Comparison of ENCODE assay signal across 8 cellular contexts in the genomic region with DNA sequence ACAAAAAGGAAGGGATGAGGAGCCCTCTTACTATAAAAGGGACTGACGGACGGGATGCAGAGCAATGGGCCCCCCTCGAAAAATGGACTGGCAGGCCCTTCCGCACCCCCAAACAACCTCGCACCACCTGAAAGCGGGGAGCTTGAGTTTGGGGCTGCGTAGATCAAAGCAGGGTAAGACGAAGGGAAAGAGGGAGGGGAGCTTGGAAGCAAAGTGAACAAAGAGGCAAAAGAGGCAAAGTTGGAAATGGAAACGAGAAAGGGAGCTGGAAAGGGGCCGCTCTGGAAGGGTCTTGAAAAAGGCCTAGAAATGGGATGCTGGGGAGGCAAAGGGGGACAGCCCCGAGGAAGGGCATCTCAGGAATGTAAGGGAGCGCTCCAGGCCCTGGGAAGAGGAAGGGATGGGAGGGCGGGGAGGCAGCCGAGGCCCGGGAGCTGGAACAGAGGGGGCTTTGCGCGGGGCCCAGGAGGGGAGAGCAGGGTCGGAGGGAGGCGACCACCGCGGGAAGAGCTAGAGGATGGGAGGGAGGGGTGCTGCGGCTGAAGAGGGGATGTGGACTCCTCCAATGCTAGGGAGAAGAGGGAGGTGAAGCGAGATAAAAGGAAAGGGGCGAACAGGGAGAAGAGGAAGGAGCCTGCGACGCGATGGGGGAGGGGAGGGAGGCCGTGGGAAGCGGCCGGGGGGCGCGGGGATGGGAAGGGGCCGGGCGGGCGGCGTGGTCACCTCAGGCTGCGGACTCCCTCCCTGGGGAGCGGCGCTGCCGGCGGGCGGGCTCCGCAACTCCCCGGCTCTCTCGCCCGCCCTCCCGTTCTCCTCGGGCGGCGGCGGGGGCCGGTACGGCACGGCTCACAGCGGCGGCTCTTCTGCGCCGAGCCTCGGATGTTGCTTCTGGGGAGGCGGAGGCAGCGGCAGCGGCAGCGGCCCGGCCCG. TPM values are rescaled to one million over a fixed set of nuclear protein-coding genes. Genes with fewer than 3 reads are reported as not detected.
A peak's percentile ranks its signal among the peaks of the same experiment; 100 is the strongest.
DNase-seq lines count a peak whose midpoint lies in the region; ATAC-seq, FAIRE-seq and TF ChIP-seq lines count a peak whose summit lies in the region.

No MANE protein-coding gene starts in this region.

- DNase-seq in D341Med (ENCODE audit: low spot score) (peak; percentile 63), HTR-8/SVneo (ENCODE audit: insufficient read length, low spot score) (peak; percentile 25), epithelial cell of esophagus (ENCODE audit: low read depth) (no peak), suprapubic skin (ENCODE audit: low spot score in 2 of 2) (peak; percentile 71 to 77)
- DNase-seq in activated CD4-positive, alpha-beta T cell treated with anti-CD3 and anti-CD28 coated beads, Interleukin-2, amount 10 ng/mL, durations not matched to agents 24 days and 14 days = no peak
- no peak for DNase-seq in central memory CD4-positive, alpha-beta T cell

- no peaks in the 10 kb centered on the region for H3K36me3 ChIP-seq in suprapubic skin

- intact Hi-C loops in activated CD4-positive, alpha-beta T cell treated with anti-CD3 and anti-CD28 coated beads, Interleukin-2, amount 10 ng/mL, durations not matched to agents 24 days and 14 days (cut with micrococcal nuclease) = loop anchor here (1.0 to 10.0 kb wide), 11 partner anchors 8 to 1209 kb away; partner anchors contain the start of genes PWWP2A, SLU7 and UBLCP1

- no peak for TF ChIP-seq POLR2A in suprapubic skin (IDR thresholded peaks at IDR 0.05)

- peaks cover 62% of the 10 kb centered on the region for H3K4me1 Mint-ChIP-seq in activated CD4-positive, alpha-beta T cell treated with anti-CD3 and anti-CD28 coated beads, Interleukin-2, amount 10 ng/mL, durations not matched to agents 24 days and 14 days

- no peak for TF ChIP-seq CTCF in epithelial cell of esophagus (IDR thresholded peaks at IDR 0.05; ENCODE audit: insufficient read depth, low read depth, low read length, missing control alignments)
- TF ChIP-seq CTCF in suprapubic skin (IDR thresholded peaks at IDR 0.05) = no peak

- peak overlapping the region; percentile 98 for H3K27ac Mint-ChIP-seq in activated CD4-positive, alpha-beta T cell treated with anti-CD3 and anti-CD28 coated beads, Interleukin-2, amount 10 ng/mL, durations not matched to agents 24 days and 14 days

- H3K27me3 ChIP-seq in mononuclear cell (ENCODE audit: insufficient read depth, low read length) (no peaks in the 10 kb centered on the region), suprapubic skin (no peaks in the 10 kb centered on the region)

- peak; percentile 23 for ATAC-seq in GM21381 (IDR thresholded peaks at IDR 0.05; ENCODE audit: unreplicated experiment)

- H3K9me3 Mint-ChIP-seq in activated CD4-positive, alpha-beta T cell treated with anti-CD3 and anti-CD28 coated beads, Interleukin-2, amount 10 ng/mL, durations not matched to agents 24 days and 14 days = no peaks in the 10 kb centered on the region

- H3K4me3 ChIP-seq in epithelial cell of esophagus (ENCODE audit: low read length) = peak overlapping the region; percentile 66
- H3K4me3 ChIP-seq in mononuclear cell (ENCODE audit: low read length) = peak overlapping the region; percentile 82
- H3K4me3 ChIP-seq in suprapubic skin = peak overlapping the region; percentile 80

- peak overlapping the region; percentile 94 for H3K27ac ChIP-seq in suprapubic skin

- peaks cover 52% of the 10 kb centered on the region for H3K4me1 ChIP-seq in mononuclear cell (ENCODE audit: insufficient read depth, low read length)
- peaks cover 64% of the 10 kb centered on the region for H3K4me1 ChIP-seq in suprapubic skin

- TF ChIP-seq EP300 in suprapubic skin (IDR thresholded peaks at IDR 0.05) = no peak

- FAIRE-seq in HTR-8/SVneo (lab: Jason Lieb, UNC) = no peak

- H3K9me3 ChIP-seq in mononuclear cell (ENCODE audit: low read depth, low read length) (no peaks in the 10 kb centered on the region), suprapubic skin (no peaks in the 10 kb centered on the region)

- 1% methylated on average over 36 of the region's 65 CpGs for WGBS in suprapubic skin

- peaks cover 27% of the 10 kb centered on the region for H3K36me3 Mint-ChIP-seq in activated CD4-positive, alpha-beta T cell treated with anti-CD3 and anti-CD28 coated beads, Interleukin-2, amount 10 ng/mL, durations not matched to agents 24 days and 14 days (ENCODE audit: low read depth)

- H3K4me3 Mint-ChIP-seq in activated CD4-positive, alpha-beta T cell treated with anti-CD3 and anti-CD28 coated beads, Interleukin-2, amount 10 ng/mL, durations not matched to agents 24 days and 14 days = peak overlapping the region; percentile 99

- no peaks in the 10 kb centered on the region for H3K27me3 Mint-ChIP-seq in activated CD4-positive, alpha-beta T cell treated with anti-CD3 and anti-CD28 coated beads, Interleukin-2, amount 10 ng/mL, durations not matched to agents 24 days and 14 days

RNA-seq across cellular contexts. Expression of gene RNF145, which starts 0.6 kb away (rescaled TPM):
- 141 and 149 TPM in 2 replicates for total RNA-seq in activated CD4-positive, alpha-beta T cell treated with anti-CD3 and anti-CD28 coated beads, Interleukin-2, amount 10 ng/mL, durations not matched to agents 24 days and 14 days
- total RNA-seq in mononuclear cell (26.4 TPM), suprapubic skin (10 to 100 TPM; 37.4 to 57.0 (median 48.2) TPM)

RNA-seq across cellular contexts. Expression of gene UBLCP1, which starts 54.3 kb away (rescaled TPM):
- total RNA-seq in activated CD4-positive, alpha-beta T cell treated with anti-CD3 and anti-CD28 coated beads, Interleukin-2, amount 10 ng/mL, durations not matched to agents 24 days and 14 days = 30.2 and 31.2 TPM in 2 replicates
- total RNA-seq in mononuclear cell (25.4 TPM), suprapubic skin (10 to 100 TPM; 17.7 to 20.9 (median 18.8) TPM)

Comparison
In these comparisons a context has a peak if more than half of its experiments do, and no peak if none do; other contexts are left out.
1. DNase-seq: peak in D341Med (single experiment), HTR-8/SVneo (single experiment) and suprapubic skin (2 of 2); none in activated CD4-positive, alpha-beta T cell treated with anti-CD3 and anti-CD28 coated beads, Interleukin-2, amount 10 ng/mL, durations not matched to agents 24 days and 14 days (single experiment), epithelial cell of esophagus (single experiment) and central memory CD4-positive, alpha-beta T cell (single experiment).
2. Peak in every context shown above with its lines, with median percentiles within 50 percentile points of each other: H3K4me3 ChIP-seq.